1 cellular context compared by ENCODE assay signal in genomic region chr17:76353599-76354316, GRCh38.
TF ChIP-seq lines count a peak whose summit lies in the region.

PRPSAP1 (minus strand) TSS chr17:76353916; CDS start chr17:76353703, 213 bp downstream.

TF ChIP-seq in SK-N-SH, 30 proteins besides CTCF, POLR2A, EP300 and RAD21 (continued from another document):
- TF ChIP-seq NRF1 (IDR thresholded peaks at IDR 0.05; ENCODE audit: low read depth, low read length) (peak; percentile 93), SMC3 (IDR thresholded peaks at IDR 0.05; ENCODE audit: low read depth, low read length) (no peak), JUND (IDR thresholded peaks at IDR 0.05) (no peak), RCOR1 (IDR thresholded peaks at IDR 0.05; ENCODE audit: low read length) (no peak), GABPA (IDR thresholded peaks at IDR 0.05; ENCODE audit: low read depth) (peak; percentile 60), MAX (IDR thresholded peaks at IDR 0.05; ENCODE audit: low read depth) (peak; percentile 75), FOSL2 (IDR thresholded peaks at IDR 0.05; ENCODE audit: borderline replicate concordance, low read depth) (no peak), FOXJ3 (CRISPR knock-in tag; IDR thresholded peaks at IDR 0.05) (peak; percentile 70), USF1 (IDR thresholded peaks at IDR 0.05; ENCODE audit: borderline replicate concordance, low read depth) (0 out of 2 replicates have a peak, but pooled peaks have one; percentile 30), MEF2A (IDR thresholded peaks at IDR 0.05; ENCODE audit: borderline replicate concordance, low read depth) (0 out of 2 replicates have a peak, but pooled peaks have one; percentile 21), CHD2 (IDR thresholded peaks at IDR 0.05; ENCODE audit: low read length, partially characterized antibody) (peak; percentile 18), TEAD4 (IDR thresholded peaks at IDR 0.05; ENCODE audit: borderline replicate concordance, insufficient read depth) (peak; percentile 60), FOXM1 (IDR thresholded peaks at IDR 0.05; ENCODE audit: low read depth) (peak; percentile 72; the same call in 1 of the 2 replicates), MXI1 (IDR thresholded peaks at IDR 0.05; ENCODE audit: low read depth, low read length) (peak; percentile 94), PBX3 (IDR thresholded peaks at IDR 0.05) (peak; percentile 23; the same call in 1 of the 2 replicates)
